In the genomic region with DNA sequence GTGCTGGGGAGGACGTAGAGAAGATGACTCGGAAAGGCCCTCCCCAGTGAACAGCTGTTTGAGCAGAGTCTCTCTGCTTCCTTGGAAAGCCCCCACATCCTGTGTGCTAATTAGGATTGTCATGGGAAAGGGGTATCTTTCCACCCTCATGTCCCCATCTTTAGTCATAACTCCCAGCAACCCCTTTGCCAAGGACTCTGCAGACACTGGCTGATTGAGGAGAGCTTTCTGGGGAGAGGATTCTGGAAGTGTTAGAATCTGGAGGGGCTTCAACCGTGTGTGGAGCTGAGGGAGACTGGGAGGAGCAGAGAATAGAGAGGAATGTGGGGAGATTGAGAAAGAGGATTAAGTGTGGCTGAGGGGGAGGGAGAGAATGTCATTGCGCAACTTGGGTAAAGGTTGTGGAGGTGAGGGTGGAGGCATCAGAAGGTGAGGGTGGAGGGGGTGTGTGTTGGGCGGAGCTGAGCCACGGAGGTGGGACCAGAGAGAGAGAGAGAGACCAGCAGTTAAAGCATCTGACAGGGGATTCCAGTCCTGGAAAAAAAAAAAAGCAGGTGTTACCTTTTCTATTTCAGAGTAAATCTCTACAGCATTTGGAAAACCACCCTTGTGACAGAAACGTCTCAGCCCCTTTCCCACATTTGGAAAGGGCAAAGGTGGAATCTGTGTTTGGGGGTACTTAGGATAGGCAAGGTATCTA, we compare ENCODE assay signal across 10 cellular contexts. TPM values are rescaled to one million over a fixed set of nuclear protein-coding genes. Genes with fewer than 3 reads are reported as not detected.
DNase-seq lines count a peak whose midpoint lies in the region; ATAC-seq and TF ChIP-seq lines count a peak whose summit lies in the region.
"Had no signal": no experiment of that assay in that cellular context is flagged by ENCODE, and none has a peak within 500 bp of the region (broad histone marks: within the 10 kb centered on the region; RNA-seq: fewer than 3 reads in every experiment).

No MANE protein-coding gene starts in this region.

- DNase-seq in GM06990 (ENCODE audit: extremely low read depth, insufficient read length) (no peak), SJSA1 (ENCODE audit: low read depth in 1 of 2, low spot score in 2 of 2) (peak in 1 of 2 experiments; percentile 54), retinal pigment epithelial cell (ENCODE audit: low read depth) (no peak), NCI-H524 treated with DMSO at 0.1 percent for 48 hours (lab: John Stamatoyannopoulos, UW) (no peak)
- no peak for DNase-seq in activated CD8-positive, alpha-beta memory T cell treated with anti-CD3 and anti-CD28 coated beads, Interleukin-2, amount 50 U/mL, for 48 hours
- DNase-seq: NCI-H1436 treated with DMSO at 0.1 percent for 48 hours; stimulated activated CD4-positive, alpha-beta T cell treated with anti-CD3 and anti-CD28 coated beads, Interleukin-12 subunit alpha, Interleukin-12 subunit beta, amount 100 ng/mL, for 4 hours had no signal

- H3K4me3 ChIP-seq in GM06990 (replicated peaks; ENCODE audit: low read depth, low read length) (peak overlapping the region; percentile 86), SJSA1 (peak overlapping the region; percentile 70), iPS-18a (ENCODE audit: low read length) (peak overlapping the region; percentile 95), retinal pigment epithelial cell (ENCODE audit: low read length) (peak overlapping the region; percentile 53)

- TF ChIP-seq CTCF in GM06990 (IDR thresholded peaks at IDR 0.05; ENCODE audit: insufficient read depth, low read length, poor library complexity, severe bottlenecking): no peak
- TF ChIP-seq CTCF in retinal pigment epithelial cell (conservative IDR thresholded peaks at IDR 0.05; ENCODE audit: low read depth, low read length): no peak

- H3K9ac ChIP-seq in iPS-18a (ENCODE audit: low read length): peak overlapping the region; percentile 53

- ATAC-seq in HG03159 (IDR thresholded peaks at IDR 0.05; ENCODE audit: unreplicated experiment) (no peak), HG02981 (IDR thresholded peaks at IDR 0.05; ENCODE audit: unreplicated experiment) (no peak)

- H3K27ac ChIP-seq in SJSA1: peak overlapping the region; percentile 57; the same call in 1 of the 2 replicates
- H3K27ac ChIP-seq in iPS-18a (ENCODE audit: low read length): no peak overlapping the region

- H3K9me3 ChIP-seq in SJSA1 (replicated peaks) (no peaks in the 10 kb centered on the region), iPS-18a (ENCODE audit: control insufficient read depth, low read depth, low read length) (no peaks in the 10 kb centered on the region)

- H3K27me3 ChIP-seq in GM06990 (replicated peaks; ENCODE audit: control insufficient read depth, insufficient read depth, low read length) (no peaks in the 10 kb centered on the region), SJSA1 (replicated peaks) (no peaks in the 10 kb centered on the region), iPS-18a (ENCODE audit: control insufficient read depth, insufficient read depth, low read length) (no peaks in the 10 kb centered on the region)

- 0 out of 2 replicates have a peak, but pooled peaks cover 2% of the 10 kb centered on the region for H3K36me3 ChIP-seq in GM06990 (ENCODE audit: control insufficient read depth, insufficient read depth, low read length)
- H3K36me3 ChIP-seq in SJSA1: peaks cover 17% of the 10 kb centered on the region
- H3K36me3 ChIP-seq in iPS-18a (ENCODE audit: control insufficient read depth, low read depth, low read length): peaks cover 3% of the 10 kb centered on the region

- H3K4me1 ChIP-seq in SJSA1 (replicated peaks) (peaks cover 41% of the 10 kb centered on the region), iPS-18a (ENCODE audit: control insufficient read depth, low read depth, low read length) (peaks cover 17% of the 10 kb centered on the region)

RNA-seq across cellular contexts. Expression of gene DTX4, which starts 2.2 kb away (rescaled TPM):
- total RNA-seq in SJSA1 (2014; rRNA removed; shearing (Covaris generic)): 4.1 and 7.6 TPM in 2 replicates

RNA-seq across cellular contexts. Expression of gene FAM111A, which starts 31.5 kb away (rescaled TPM):
- total RNA-seq in SJSA1 (2014; rRNA removed; shearing (Covaris generic)): 70.0 and 108 TPM in 2 replicates

RNA-seq across cellular contexts. Expression of gene MPEG1, which starts 38.6 kb away (rescaled TPM):
- total RNA-seq in SJSA1 (2014; rRNA removed; shearing (Covaris generic)): not detected in 2 replicates
